ENCODE assay signal across 2 cellular contexts in genomic region chr11:102630598-102631448, GRCh38.
TF ChIP-seq lines count a peak whose summit lies in the region.

No MANE protein-coding gene starts in this region.

TF ChIP-seq in IMR-90, 13 proteins besides CTCF, POLR2A, EP300 and RAD21 (continued from another document):
- TF ChIP-seq ELK1 (IDR thresholded peaks at IDR 0.05; ENCODE audit: borderline replicate concordance, low read depth, low read length), result no peak
- TF ChIP-seq FOS (IDR thresholded peaks at IDR 0.05; ENCODE audit: low read depth, low read length), result no peak
- no peak for TF ChIP-seq USF2 (IDR thresholded peaks at IDR 0.05; ENCODE audit: low read depth, low read length)

TF ChIP-seq in liver, 16 proteins besides CTCF, POLR2A, EP300 and RAD21 (continued from another document):
- TF ChIP-seq REST (IDR thresholded peaks at IDR 0.05) (peak; percentile 48), GABPA (IDR thresholded peaks at IDR 0.05 in 1 of 2, conservative IDR thresholded peaks at IDR 0.05 in 1 of 2) (no peak), HNF4G (IDR thresholded peaks at IDR 0.05) (peak; percentile 63), HNF4A (conservative IDR thresholded peaks at IDR 0.05) (peak; percentile 83 to 88), RXRA (IDR thresholded peaks at IDR 0.05) (peak; percentile 7 to 62), SP1 (IDR thresholded peaks at IDR 0.05) (peak; percentile 74), JUND (IDR thresholded peaks at IDR 0.05) (peak in 1 of 2 donors; percentile 42)
- TF ChIP-seq, protein P1, sequence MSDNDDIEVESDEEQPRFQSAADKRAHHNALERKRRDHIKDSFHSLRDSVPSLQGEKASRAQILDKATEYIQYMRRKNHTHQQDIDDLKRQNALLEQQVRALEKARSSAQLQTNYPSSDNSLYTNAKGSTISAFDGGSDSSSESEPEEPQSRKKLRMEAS (IDR thresholded peaks at IDR 0.05), result peak; percentile 36
- TF ChIP-seq, protein P2, sequence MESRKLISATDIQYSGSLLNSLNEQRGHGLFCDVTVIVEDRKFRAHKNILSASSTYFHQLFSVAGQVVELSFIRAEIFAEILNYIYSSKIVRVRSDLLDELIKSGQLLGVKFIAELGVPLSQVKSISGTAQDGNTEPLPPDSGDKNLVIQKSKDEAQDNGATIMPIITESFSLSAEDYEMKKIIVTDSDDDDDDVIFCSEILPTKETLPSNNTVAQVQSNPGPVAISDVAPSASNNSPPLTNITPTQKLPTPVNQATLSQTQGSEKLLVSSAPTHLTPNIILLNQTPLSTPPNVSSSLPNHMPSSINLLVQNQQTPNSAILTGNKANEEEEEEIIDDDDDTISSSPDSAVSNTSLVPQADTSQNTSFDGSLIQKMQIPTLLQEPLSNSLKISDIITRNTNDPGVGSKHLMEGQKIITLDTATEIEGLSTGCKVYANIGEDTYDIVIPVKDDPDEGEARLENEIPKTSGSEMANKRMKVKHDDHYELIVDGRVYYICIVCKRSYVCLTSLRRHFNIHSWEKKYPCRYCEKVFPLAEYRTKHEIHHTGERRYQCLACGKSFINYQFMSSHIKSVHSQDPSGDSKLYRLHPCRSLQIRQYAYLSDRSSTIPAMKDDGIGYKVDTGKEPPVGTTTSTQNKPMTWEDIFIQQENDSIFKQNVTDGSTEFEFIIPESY (IDR thresholded peaks at IDR 0.05), result no peak
